Comparison of ENCODE assay signal across 9 cellular contexts in genomic region chr9:129751841-129752801, GRCh38. TPM values are rescaled to one million over a fixed set of nuclear protein-coding genes. Genes with fewer than 3 reads are reported as not detected.
A peak's percentile ranks its signal among the peaks of the same experiment; 100 is the strongest.
DNase-seq lines count a peak whose midpoint lies in the region; ATAC-seq, FAIRE-seq and TF ChIP-seq lines count a peak whose summit lies in the region.
"Had no signal": no experiment of that assay in that cellular context is flagged by ENCODE, and none has a peak within 500 bp of the region (broad histone marks: within the 10 kb centered on the region; RNA-seq: fewer than 3 reads in every experiment).

No MANE protein-coding gene starts in this region.

- H3K4me3 Mint-ChIP-seq in activated naive CD4-positive, alpha-beta T cell treated with anti-CD3 and anti-CD28 coated beads for 36 hours: peak overlapping the region; percentile 29

- H3K4me1 ChIP-seq in K562 (replicated peaks in 1 of 2; ENCODE audit: control insufficient read depth in 2 of 2, insufficient read depth in 2 of 2, low read length in 2 of 2): peaks cover 11 to 17% of the 10 kb centered on the region in 2 experiments; a peak in 4 of 5 replicates
- peaks cover 17% of the 10 kb centered on the region for H3K4me1 ChIP-seq in HepG2 (ENCODE audit: insufficient read depth, low read length)
- peaks cover 14% of the 10 kb centered on the region for H3K4me1 ChIP-seq in upper lobe of right lung

- H4K20me1 ChIP-seq in K562 (replicated peaks; ENCODE audit: control insufficient read depth, insufficient read depth, low read length): no peaks in the 10 kb centered on the region
- no peaks in the 10 kb centered on the region for H4K20me1 ChIP-seq in HepG2 (ENCODE audit: insufficient read depth, low read length)

- no peak overlapping the region for H3K27ac Mint-ChIP-seq in activated naive CD4-positive, alpha-beta T cell treated with anti-CD3 and anti-CD28 coated beads for 36 hours
- H3K27ac Mint-ChIP-seq in activated naive CD4-positive, alpha-beta T cell treated with anti-CD3 and anti-CD28 coated beads, Interleukin-2, amount 50 U/mL, for 72 hours: no peak overlapping the region
- H3K27ac Mint-ChIP-seq: naive B cell had no signal

- H3K4me3 ChIP-seq in K562 (no peak overlapping the region), HepG2 (replicated peaks in 1 of 3; ENCODE audit: insufficient read depth in 1 of 3, low read depth in 2 of 3, low read length in 3 of 3) (peak overlapping the region in 1 of 3 experiments; percentile 47; a peak in 1 of 6 replicates), upper lobe of right lung (peak overlapping the region; percentile 39)

- CTCF ChIA-PET in activated naive CD4-positive, alpha-beta T cell treated with anti-CD3 and anti-CD28 coated beads for 36 hours (lab: Charles Lee): interaction anchor here (1.6 kb wide), 1 partner anchor 25 kb away, joined by 6 read pairs; no protein-coding TSS in a partner anchor
- CTCF ChIA-PET in K562 (lab: Yijun Ruan, JAX; ENCODE audit: low intra/inter-chr PET ratio) (no interaction called here), HepG2 (lab: Yijun Ruan, JAX; ENCODE audit: low intra/inter-chr PET ratio, low total read pairs) (no interaction called here)

- H3K27ac ChIP-seq in K562 (ENCODE audit: extremely low read depth, low read depth, low read length): no peak overlapping the region
- H3K27ac ChIP-seq in HepG2 (ENCODE audit: extremely low read length, insufficient read depth, low read length): no peak overlapping the region
- no peak overlapping the region for H3K27ac ChIP-seq in upper lobe of right lung

- 20% methylated on average over 31 of the region's 31 CpGs for WGBS in K562 (ENCODE audit: insufficient coverage, low coverage, missing lambda C conversion rate)
- 9% methylated on average over 25 of the region's 31 CpGs for WGBS in HepG2 (ENCODE audit: low lambda C conversion rate)

- BruUV-seq in K562 (replicated peaks; lab: Mats Ljungman, UMichigan): no TSS peak
- no TSS peak for BruUV-seq in HepG2 (replicated peaks; lab: Mats Ljungman, UMichigan)

- TF ChIP-seq EP300 in K562 (IDR thresholded peaks at IDR 0.05; ENCODE audit: low read length): no peak
- no peak for TF ChIP-seq EP300 in HepG2 (IDR thresholded peaks at IDR 0.05; ENCODE audit: low read depth in 2 of 2, low read length in 2 of 2)
- no peak for TF ChIP-seq EP300 in HepG2 (CRISPR knock-in tag; IDR thresholded peaks at IDR 0.05; ENCODE audit: borderline replicate concordance)

- TF ChIP-seq POLR2A in K562 (conservative IDR thresholded peaks at IDR 0.05) (no peak), HepG2 (IDR thresholded peaks at IDR 0.05; ENCODE audit: insufficient read depth in 1 of 2, low read depth in 2 of 2, low read length in 2 of 2) (no peak)

- in situ Hi-C loops in K562 (cut with MboI): no loop called here
- in situ Hi-C loops in HepG2 (cut with HindIII; ENCODE audit: extremely low pct_ligation_motif_present, low pct_unique_long_range_greater_than_20kb): no loop called here

- ATAC-seq in activated naive CD4-positive, alpha-beta T cell treated with anti-CD3 and anti-CD28 coated beads, Interleukin-2, amount 50 U/mL, for 72 hours: no peak
- peak; percentile 14; the same call in 1 of the 3 replicates for ATAC-seq in K562
- peak; percentile 61 for ATAC-seq in HepG2
- ATAC-seq in upper lobe of right lung: peak; percentile 37
- no peak for ATAC-seq in GM21528 (IDR thresholded peaks at IDR 0.05; ENCODE audit: low FRiP score, unreplicated experiment)
- ATAC-seq in GM21786 (IDR thresholded peaks at IDR 0.05; ENCODE audit: unreplicated experiment): no peak
- ATAC-seq in GM18867 (IDR thresholded peaks at IDR 0.05; ENCODE audit: unreplicated experiment): no peak

- DNase-seq in activated naive CD4-positive, alpha-beta T cell treated with anti-CD3 and anti-CD28 coated beads for 36 hours: no peak
- no peak for DNase-seq in activated naive CD4-positive, alpha-beta T cell treated with anti-CD3 and anti-CD28 coated beads, Interleukin-2, amount 50 U/mL, for 72 hours (ENCODE audit: low spot score in 2 of 2)
- no peak for DNase-seq in K562 (ENCODE audit: extremely low read depth in 1 of 4, low spot score in 3 of 4)
- no peak for DNase-seq in HepG2 (ENCODE audit: low spot score)
- DNase-seq in upper lobe of right lung: no peak
- DNase-seq: naive B cell had no signal

- no peak overlapping the region for H2AFZ ChIP-seq in K562 (ENCODE audit: low read depth, low read length)
- H2AFZ ChIP-seq in HepG2 (ENCODE audit: low read length): no peak overlapping the region

- H3K27me3 ChIP-seq in K562 (ENCODE audit: control insufficient read depth in 2 of 2, insufficient read depth in 2 of 2, low read length in 2 of 2) (peaks cover 41 to 72% of the 10 kb centered on the region in 2 experiments), HepG2 (ENCODE audit: control insufficient read depth in 1 of 2, insufficient read depth in 2 of 2, low read length in 2 of 2) (peaks cover 7 to 64% of the 10 kb centered on the region in 2 experiments), upper lobe of right lung (no peaks in the 10 kb centered on the region)

- H3K9me1 ChIP-seq in K562 (ENCODE audit: control insufficient read depth, insufficient read depth, low read length): no peaks in the 10 kb centered on the region

- H3K4me2 ChIP-seq in K562 (ENCODE audit: insufficient read depth, low read length) (no peak overlapping the region), HepG2 (ENCODE audit: low read depth, low read length) (peak overlapping the region; percentile 50)

- no peaks in the 10 kb centered on the region for H3K27me3 Mint-ChIP-seq in activated naive CD4-positive, alpha-beta T cell treated with anti-CD3 and anti-CD28 coated beads for 36 hours (ENCODE audit: low read depth)

- no peaks in the 10 kb centered on the region for H3K9me3 ChIP-seq in K562 (replicated peaks; ENCODE audit: control insufficient read depth, insufficient read depth, low read depth, low read length)
- H3K9me3 ChIP-seq in HepG2 (ENCODE audit: low read length): no peaks in the 10 kb centered on the region
- no peaks in the 10 kb centered on the region for H3K9me3 ChIP-seq in upper lobe of right lung

- H3K9me3 Mint-ChIP-seq in activated naive CD4-positive, alpha-beta T cell treated with anti-CD3 and anti-CD28 coated beads for 36 hours: no peaks in the 10 kb centered on the region
- no peaks in the 10 kb centered on the region for H3K9me3 Mint-ChIP-seq in activated naive CD4-positive, alpha-beta T cell treated with anti-CD3 and anti-CD28 coated beads, Interleukin-2, amount 50 U/mL, for 72 hours
- H3K9me3 Mint-ChIP-seq: naive B cell had no signal

- POLR2A ChIA-PET in K562 (lab: Yijun Ruan, JAX): interaction anchor here (0.8 to 5.2 kb wide), 5 partner anchors 9 to 41 kb away, joined by 3 to 29 read pairs (median 5); no protein-coding TSS in a partner anchor
- POLR2A ChIA-PET in HepG2 (lab: Yijun Ruan, JAX): no interaction called here

- H3K36me3 ChIP-seq in K562 (ENCODE audit: control insufficient read depth, insufficient read depth, low read length) (no peaks in the 10 kb centered on the region), HepG2 (replicated peaks in 1 of 2; ENCODE audit: control insufficient read depth in 1 of 2, insufficient read depth in 2 of 2, low read length in 2 of 2) (no peaks in the 10 kb centered on the region), upper lobe of right lung (no peaks in the 10 kb centered on the region)

- H3K4me1 Mint-ChIP-seq in activated naive CD4-positive, alpha-beta T cell treated with anti-CD3 and anti-CD28 coated beads for 36 hours (ENCODE audit: low read depth): peaks cover 13% of the 10 kb centered on the region

- TF ChIP-seq RAD21 in K562 (CRISPR knock-in tag; conservative IDR thresholded peaks at IDR 0.05 in 1 of 2, IDR thresholded peaks at IDR 0.05 in 1 of 2): no peak
- no peak for TF ChIP-seq RAD21 in HepG2 (CRISPR knock-in tag; IDR thresholded peaks at IDR 0.05)

- TF ChIP-seq CTCF in K562 (IDR thresholded peaks at IDR 0.05 in 2 of 3, conservative IDR thresholded peaks at IDR 0.05 in 1 of 3; ENCODE audit: insufficient read depth in 2 of 3, low read depth in 1 of 3, low read length in 3 of 3) (no peak), HepG2 (CRISPR knock-in tag; IDR thresholded peaks at IDR 0.05) (no peak), upper lobe of right lung (IDR thresholded peaks at IDR 0.05) (no peak)

- no peaks in the 10 kb centered on the region for H3K36me3 Mint-ChIP-seq in activated naive CD4-positive, alpha-beta T cell treated with anti-CD3 and anti-CD28 coated beads for 36 hours (ENCODE audit: low read depth)
- no peaks in the 10 kb centered on the region for H3K36me3 Mint-ChIP-seq in activated naive CD4-positive, alpha-beta T cell treated with anti-CD3 and anti-CD28 coated beads, Interleukin-2, amount 50 U/mL, for 72 hours
- H3K36me3 Mint-ChIP-seq: naive B cell had no signal

- intact Hi-C loops in activated naive CD4-positive, alpha-beta T cell treated with anti-CD3 and anti-CD28 coated beads for 36 hours (cut with micrococcal nuclease): no loop called here
- intact Hi-C loops in K562 (cut with micrococcal nuclease): no loop called here
- intact Hi-C loops in HepG2 (cut with micrococcal nuclease; ENCODE audit: unreplicated experiment): loop anchor here (5.0 kb wide), 1 partner anchor 40 kb away; no protein-coding TSS in a partner anchor
- intact Hi-C loops in upper lobe of right lung (cut with DNase I): no loop called here

- peak overlapping the region in 1 of 2 experiments; percentile 80; a peak in 2 of 4 replicates for H3K9ac ChIP-seq in K562 (ENCODE audit: insufficient read depth in 1 of 2, low read depth in 2 of 2, low read length in 2 of 2)
- no peak overlapping the region for H3K9ac ChIP-seq in HepG2 (ENCODE audit: insufficient read depth, low read depth, low read length)

- no peak for FAIRE-seq in K562 (lab: Jason Lieb, UNC)
- no peak for FAIRE-seq in HepG2 (lab: Jason Lieb, UNC)

- H3K79me2 ChIP-seq in K562 (ENCODE audit: control insufficient read depth, insufficient read depth, low read length) (no peaks in the 10 kb centered on the region), HepG2 (ENCODE audit: insufficient read depth, low read length) (no peaks in the 10 kb centered on the region)

RNA-seq across cellular contexts. Expression of gene PTGES, which starts 0.7 kb away (rescaled TPM):
- under 1 TPM; 0.31 to 0.44 TPM for total RNA-seq in activated naive CD4-positive, alpha-beta T cell treated with anti-CD3 and anti-CD28 coated beads for 36 hours
- under 1 TPM in 1 of 2 donors, not detected in 1; 0.41 TPM for total RNA-seq in activated naive CD4-positive, alpha-beta T cell treated with anti-CD3 and anti-CD28 coated beads, Interleukin-2, amount 50 U/mL, for 72 hours
- total RNA-seq in K562 (2011; cell fraction: chromatin; rRNA removed; ENCODE audit: low replicate concordance): 0.28 TPM in 1 of 2 replicates, not detected in the other
- not detected in 2 replicates for total RNA-seq in K562 (2011; cell fraction: nucleolus; rRNA removed)
- total RNA-seq in K562 (2011; cell fraction: nucleoplasm; rRNA removed): 0.22 TPM in 1 of 2 replicates, not detected in the other
- total RNA-seq in K562 (2014; rRNA removed): 0.08 TPM in 1 of 2 replicates, not detected in the other
- total RNA-seq in K562 (2014; rRNA removed; fragmentation: Illumina TruSeq; extraction: Trizol): not detected in 2 replicates
- not detected in 2 replicates for total RNA-seq in K562 (2015; rRNA removed; fragmentation: Illumina TruSeq; extraction: Trizol)
- total RNA-seq in K562 (2021): not detected in 2 replicates
- polyA plus RNA-seq in K562 (2011; rRNA removed): 0.05 and 0.13 TPM in 2 replicates
- polyA plus RNA-seq in K562 (2011; cell fraction: cytosol; rRNA removed): 0.21 and 0.25 TPM in 2 replicates
- 0.07 TPM in 1 of 2 replicates, not detected in the other for polyA plus RNA-seq in K562 (2011; cell fraction: nucleus; rRNA removed)
- polyA plus RNA-seq in K562 (2012): 0.10 and 0.30 TPM in 2 replicates
- polyA plus RNA-seq in K562 (2014; fragmentation: Illumina TruSeq; extraction: Trizol): 0.11 TPM in 1 of 2 replicates, not detected in the other
- not detected for polyA plus RNA-seq in K562 (2014; fragmentation: Nextera tagmentation; extraction: Ambion mirVana)
- polyA plus RNA-seq in K562 (2014; rRNA removed): not detected in 2 replicates
- 0.09 and 0.18 TPM in 2 replicates for polyA minus RNA-seq in K562 (2011; rRNA and poly(A)+ RNA removed)
- 0.76 and 1.2 TPM in 2 replicates for polyA minus RNA-seq in K562 (2011; cell fraction: cytosol; rRNA and poly(A)+ RNA removed)
- 0.33 and 0.40 TPM in 2 replicates for polyA minus RNA-seq in K562 (2011; cell fraction: nucleus; rRNA and poly(A)+ RNA removed)
- 0.07 TPM in 1 of 2 replicates, not detected in the other for total RNA-seq in HepG2 (2016; rRNA removed; fragmentation: Illumina TruSeq; extraction: Trizol)
- total RNA-seq in HepG2 (2016; cell fraction: cytosol; rRNA removed; fragmentation: Illumina TruSeq; extraction: Trizol; ENCODE audit: low read depth): not detected in 2 replicates
- 0.13 TPM in 1 of 2 replicates, not detected in the other for total RNA-seq in HepG2 (2016; cell fraction: insoluble cytoplasmic fraction; rRNA removed; fragmentation: Illumina TruSeq; extraction: Trizol)
- not detected in 2 replicates for total RNA-seq in HepG2 (2016; cell fraction: membrane; rRNA removed; fragmentation: Illumina TruSeq; extraction: Trizol)
- total RNA-seq in HepG2 (2016; cell fraction: nucleus; rRNA removed; fragmentation: Illumina TruSeq; extraction: Trizol): not detected in 2 replicates
- not detected in 2 replicates for polyA plus RNA-seq in HepG2 (2011; rRNA removed)
- 0.03 and 0.04 TPM in 2 replicates for polyA plus RNA-seq in HepG2 (2011; cell fraction: cytosol; rRNA removed)
- polyA plus RNA-seq in HepG2 (2011; cell fraction: nucleus; rRNA removed): not detected in 2 replicates
- 0.07 TPM in 1 of 2 replicates, not detected in the other for polyA plus RNA-seq in HepG2 (2012)
- polyA plus RNA-seq in HepG2 (2016; cell fraction: cytosol; fragmentation: Illumina TruSeq; extraction: Trizol; ENCODE audit: low read depth): not detected in 2 replicates
- polyA plus RNA-seq in HepG2 (2016; cell fraction: insoluble cytoplasmic fraction; fragmentation: Illumina TruSeq; extraction: Trizol; ENCODE audit: low read depth): not detected in 2 replicates
- not detected in 2 replicates for polyA plus RNA-seq in HepG2 (2016; cell fraction: membrane; fragmentation: Illumina TruSeq; extraction: Trizol; ENCODE audit: low read depth)
- 0.36 TPM in 1 of 2 replicates, not detected in the other for polyA plus RNA-seq in HepG2 (2016; cell fraction: nucleus; fragmentation: Illumina TruSeq; extraction: Trizol; ENCODE audit: insufficient read depth, low read depth)
- 258 TPM in 1 of 2 replicates, not detected in the other for polyA minus RNA-seq in HepG2 (2011; rRNA and poly(A)+ RNA removed; ENCODE audit: low replicate concordance)
- 0.88 TPM in 1 of 2 replicates, not detected in the other for polyA minus RNA-seq in HepG2 (2011; cell fraction: cytosol; rRNA and poly(A)+ RNA removed)
- polyA minus RNA-seq in HepG2 (2011; cell fraction: nucleus; rRNA and poly(A)+ RNA removed): 0.64 TPM in 1 of 2 replicates, not detected in the other
- total RNA-seq in upper lobe of right lung: 2.1 TPM

RNA-seq across cellular contexts. Expression of gene TOR1B, which starts 50.9 kb away (rescaled TPM):
- total RNA-seq in activated naive CD4-positive, alpha-beta T cell treated with anti-CD3 and anti-CD28 coated beads for 36 hours: 10 to 100 TPM; 18.8 to 21.3 TPM
- total RNA-seq in activated naive CD4-positive, alpha-beta T cell treated with anti-CD3 and anti-CD28 coated beads, Interleukin-2, amount 50 U/mL, for 72 hours: 10 to 100 TPM; 17.2 to 29.7 TPM
- total RNA-seq in K562 (2011; cell fraction: chromatin; rRNA removed; ENCODE audit: low replicate concordance): 77.2 and 131 TPM in 2 replicates
- 102 and 116 TPM in 2 replicates for total RNA-seq in K562 (2011; cell fraction: nucleolus; rRNA removed)
- total RNA-seq in K562 (2011; cell fraction: nucleoplasm; rRNA removed): 91.4 and 101 TPM in 2 replicates
- total RNA-seq in K562 (2014; rRNA removed) (21.5 and 24.5 TPM in 2 replicates), K562 (2014; rRNA removed; fragmentation: Illumina TruSeq; extraction: Trizol) (23.4 and 23.9 TPM in 2 replicates), K562 (2015; rRNA removed; fragmentation: Illumina TruSeq; extraction: Trizol) (23.7 and 25.4 TPM in 2 replicates), K562 (2021) (28.6 and 28.7 TPM in 2 replicates), HepG2 (2016; rRNA removed; fragmentation: Illumina TruSeq; extraction: Trizol) (8.2 and 18.1 TPM in 2 replicates), upper lobe of right lung (26.0 TPM)
- polyA plus RNA-seq in K562 (2011; rRNA removed) (28.9 and 36.5 TPM in 2 replicates), K562 (2014; fragmentation: Illumina TruSeq; extraction: Trizol) (24.6 and 27.0 TPM in 2 replicates), K562 (2014; fragmentation: Nextera tagmentation; extraction: Ambion mirVana) (1 to 10 TPM; 4.2 to 6.9 TPM), K562 (2014; rRNA removed) (28.1 and 29.2 TPM in 2 replicates), HepG2 (2011; rRNA removed) (21.3 and 22.8 TPM in 2 replicates)
- polyA plus RNA-seq in K562 (2011; cell fraction: cytosol; rRNA removed): 28.1 and 29.3 TPM in 2 replicates
- 23.9 and 27.6 TPM in 2 replicates for polyA plus RNA-seq in K562 (2011; cell fraction: nucleus; rRNA removed)
- polyA plus RNA-seq in K562 (2012): 19.3 and 22.5 TPM in 2 replicates
- 27.4 and 40.5 TPM in 2 replicates for polyA minus RNA-seq in K562 (2011; rRNA and poly(A)+ RNA removed)
- 11.3 and 14.8 TPM in 2 replicates for polyA minus RNA-seq in K562 (2011; cell fraction: cytosol; rRNA and poly(A)+ RNA removed)
- polyA minus RNA-seq in K562 (2011; cell fraction: nucleus; rRNA and poly(A)+ RNA removed): 19.0 and 21.8 TPM in 2 replicates
- 1.8 and 2.1 TPM in 2 replicates for total RNA-seq in HepG2 (2016; cell fraction: cytosol; rRNA removed; fragmentation: Illumina TruSeq; extraction: Trizol; ENCODE audit: low read depth)
- 8.2 and 16.7 TPM in 2 replicates for total RNA-seq in HepG2 (2016; cell fraction: insoluble cytoplasmic fraction; rRNA removed; fragmentation: Illumina TruSeq; extraction: Trizol)
- total RNA-seq in HepG2 (2016; cell fraction: membrane; rRNA removed; fragmentation: Illumina TruSeq; extraction: Trizol): 4.8 and 6.4 TPM in 2 replicates
- 15.4 and 17.8 TPM in 2 replicates for total RNA-seq in HepG2 (2016; cell fraction: nucleus; rRNA removed; fragmentation: Illumina TruSeq; extraction: Trizol)
- polyA plus RNA-seq in HepG2 (2011; cell fraction: cytosol; rRNA removed): 18.4 and 25.0 TPM in 2 replicates
- 9.9 and 15.3 TPM in 2 replicates for polyA plus RNA-seq in HepG2 (2011; cell fraction: nucleus; rRNA removed)
- polyA plus RNA-seq in HepG2 (2012): 12.4 and 18.5 TPM in 2 replicates
- 1.5 and 1.6 TPM in 2 replicates for polyA plus RNA-seq in HepG2 (2016; cell fraction: cytosol; fragmentation: Illumina TruSeq; extraction: Trizol; ENCODE audit: low read depth)
- polyA plus RNA-seq in HepG2 (2016; cell fraction: insoluble cytoplasmic fraction; fragmentation: Illumina TruSeq; extraction: Trizol; ENCODE audit: low read depth): 6.6 and 8.2 TPM in 2 replicates
- polyA plus RNA-seq in HepG2 (2016; cell fraction: membrane; fragmentation: Illumina TruSeq; extraction: Trizol; ENCODE audit: low read depth): 3.4 and 3.7 TPM in 2 replicates
- 24.0 and 24.3 TPM in 2 replicates for polyA plus RNA-seq in HepG2 (2016; cell fraction: nucleus; fragmentation: Illumina TruSeq; extraction: Trizol; ENCODE audit: insufficient read depth, low read depth)
- 18.9 and 43.4 TPM in 2 replicates for polyA minus RNA-seq in HepG2 (2011; rRNA and poly(A)+ RNA removed; ENCODE audit: low replicate concordance)
- 11.5 and 13.4 TPM in 2 replicates for polyA minus RNA-seq in HepG2 (2011; cell fraction: cytosol; rRNA and poly(A)+ RNA removed)
- 9.5 and 14.4 TPM in 2 replicates for polyA minus RNA-seq in HepG2 (2011; cell fraction: nucleus; rRNA and poly(A)+ RNA removed)

Comparison
In these comparisons a context has a peak if more than half of its experiments do, and no peak if none do; other contexts are left out.
1. ATAC-seq: peak in K562 (single experiment), HepG2 (single experiment) and upper lobe of right lung (single experiment); none in activated naive CD4-positive, alpha-beta T cell treated with anti-CD3 and anti-CD28 coated beads, Interleukin-2, amount 50 U/mL, for 72 hours (0 of 2), GM21528 (single experiment), GM21786 (single experiment) and GM18867 (single experiment).